8 cellular contexts compared by ENCODE assay signal in genomic region chr1:227449051-227449450, GRCh38.
DNase-seq lines count a peak whose midpoint lies in the region; ATAC-seq, FAIRE-seq and TF ChIP-seq lines count a peak whose summit lies in the region.

No MANE protein-coding gene starts in this region.

- TF ChIP-seq CTCF in AG04450 (IDR thresholded peaks at IDR 0.05; ENCODE audit: low read depth, low read length): peak; percentile 25; the same call in 1 of the 2 replicates
- peak; percentile 53 for TF ChIP-seq CTCF in GM10248 (IDR thresholded peaks at IDR 0.05; ENCODE audit: control extremely low read depth, extremely low read depth, low read depth, missing control alignments)
- TF ChIP-seq CTCF in HL-60 (IDR thresholded peaks at IDR 0.05; ENCODE audit: insufficient read depth, low read length): peak; percentile 21
- peak; percentile 10 for TF ChIP-seq CTCF in kidney (IDR thresholded peaks at IDR 0.05; ENCODE audit: borderline replicate concordance, extremely low read depth, insufficient read depth)

- intact Hi-C loops in kidney (cut with DNase I): no loop called here

- DNase-seq in AG04450 (ENCODE audit: low read depth, low spot score) (no peak), GM10248 (ENCODE audit: extremely low spot score) (peak; percentile 52), HL-60 (ENCODE audit: low read depth in 1 of 2, low spot score in 1 of 2) (peak in 1 of 2 experiments; percentile 19), SW480 (ENCODE audit: low spot score) (peak; percentile 51), kidney (peak; percentile 18), cerebellum (ENCODE audit: low spot score) (no peak), NCI-H345 (lab: John Stamatoyannopoulos, UW) (no peak)

- no peaks in the 10 kb centered on the region for H3K36me3 ChIP-seq in kidney (ENCODE audit: control insufficient read depth in 1 of 2, insufficient read depth in 2 of 2, low read length in 2 of 2)

- H3K4me1 ChIP-seq in kidney (ENCODE audit: control insufficient read depth in 1 of 2, insufficient read depth in 1 of 2, low read depth in 1 of 2, low read length in 2 of 2): no peaks in the 10 kb centered on the region

- H3K9me3 ChIP-seq in AG04450 (ENCODE audit: control insufficient read depth, insufficient read depth, low read length) (peaks cover 6% of the 10 kb centered on the region; the same call in 1 of the 2 replicates), kidney (ENCODE audit: control insufficient read depth in 1 of 2, low read length in 2 of 2) (no peaks in the 10 kb centered on the region)

- H3K4me3 ChIP-seq in AG04450 (ENCODE audit: low read depth, low read length): no peak overlapping the region
- no peak overlapping the region for H3K4me3 ChIP-seq in HL-60 (replicated peaks; ENCODE audit: insufficient read depth, low read length)
- H3K4me3 ChIP-seq in kidney (ENCODE audit: low read length in 2 of 2): no peak overlapping the region

- H3K9ac ChIP-seq in kidney (ENCODE audit: low read length in 2 of 2): no peak overlapping the region

- H3K27me3 ChIP-seq in AG04450 (ENCODE audit: control insufficient read depth, insufficient read depth, low read length) (no peaks in the 10 kb centered on the region), HL-60 (ENCODE audit: insufficient read depth, poor library complexity, severe bottlenecking) (no peaks in the 10 kb centered on the region)

- POLR2A ChIA-PET in AG04450 (lab: Yijun Ruan, JAX): no interaction called here
- POLR2A ChIA-PET in GM10248 (lab: Yijun Ruan, JAX): interaction anchor here (0.6 kb wide), 1 partner anchor 1033 kb away, joined by 3 read pairs; no protein-coding TSS in a partner anchor

- no peak overlapping the region for H3K27ac ChIP-seq in AG04450 (ENCODE audit: low read depth, low read length)
- H3K27ac ChIP-seq in HL-60 (replicated peaks): no peak overlapping the region
- no peak overlapping the region for H3K27ac ChIP-seq in kidney (ENCODE audit: low read depth in 2 of 2, low read length in 2 of 2)

- CTCF ChIA-PET in AG04450 (lab: Charles Lee): interaction anchor here (0.6 to 2.1 kb wide), 4 partner anchors 9 to 72 kb away, joined by 3 to 11 read pairs (median 3); no protein-coding TSS in a partner anchor
- CTCF ChIA-PET in GM10248 (lab: Yijun Ruan, JAX): interaction anchor here (0.6 to 5.2 kb wide), 11 partner anchors 9 to 537 kb away, joined by 3 to 22 read pairs (median 4); no protein-coding TSS in a partner anchor

- FAIRE-seq in kidney (lab: Jason Lieb, UNC): no peak

- ATAC-seq in HG03196 (IDR thresholded peaks at IDR 0.05; ENCODE audit: unreplicated experiment): no peak

Comparison
In these comparisons a context has a peak if more than half of its experiments do, and no peak if none do; other contexts are left out.
1. DNase-seq: peak in GM10248 (single experiment), SW480 (single experiment) and kidney (single experiment); none in AG04450 (single experiment), cerebellum (single experiment) and NCI-H345 (single experiment).
2. Peak in every context shown above with its lines, with median percentiles within 50 percentile points of each other: CTCF ChIP-seq.